8 cellular contexts compared by ENCODE assay signal in genomic region chr2:240832205-240832727, GRCh38. TPM values are rescaled to one million over a fixed set of nuclear protein-coding genes. Genes with fewer than 3 reads are reported as not detected.
DNase-seq lines count a peak whose midpoint lies in the region; ATAC-seq, FAIRE-seq and TF ChIP-seq lines count a peak whose summit lies in the region.

No MANE protein-coding gene starts in this region.

- TF ChIP-seq POLR2A in A549 (IDR thresholded peaks at IDR 0.05; ENCODE audit: low read length): no peak

- no peak for TF ChIP-seq CTCF in A549 (IDR thresholded peaks at IDR 0.05)
- TF ChIP-seq CTCF in left lung (IDR thresholded peaks at IDR 0.05): no peak

- peak; percentile 76 to 88 for ATAC-seq in A549
- peak; percentile 63 for ATAC-seq in GM18873 (IDR thresholded peaks at IDR 0.05; ENCODE audit: low FRiP score, unreplicated experiment)
- ATAC-seq in HG03280 (IDR thresholded peaks at IDR 0.05; ENCODE audit: unreplicated experiment): peak; percentile 85
- ATAC-seq in left lung: peak; percentile 90

- 0% methylated on average over 8 of the region's 54 CpGs for WGBS in A549 (ENCODE audit: missing lambda C conversion rate)

- H3K27ac ChIP-seq in A549 (no peak overlapping the region), left lung (no peak overlapping the region)

- TF ChIP-seq RAD21 in A549 (conservative IDR thresholded peaks at IDR 0.05 in 1 of 2, IDR thresholded peaks at IDR 0.05 in 1 of 2): no peak

- no peaks in the 10 kb centered on the region for H3K36me3 ChIP-seq in left lung

- peak overlapping the region; percentile 58 for H3K4me3 Mint-ChIP-seq in dendritic cell treated with granulocyte-macrophage colony-stimulating factor and Interleukin-4, amounts not matched to agents 40 ng/mL and 50 ng/mL, for 4 days

- peaks cover 14% of the 10 kb centered on the region; the same call in 1 of the 3 replicates for H3K4me1 ChIP-seq in A549
- peaks cover 5 to 13% of the 10 kb centered on the region in 2 donors for H3K4me1 ChIP-seq in left lung

- TF ChIP-seq EP300 in A549 (IDR thresholded peaks at IDR 0.05): no peak

- H3K36me3 Mint-ChIP-seq in dendritic cell treated with granulocyte-macrophage colony-stimulating factor and Interleukin-4, amounts not matched to agents 40 ng/mL and 50 ng/mL, for 4 days (ENCODE audit: low read depth): no peaks in the 10 kb centered on the region

- peak; percentile 81 to 92 for DNase-seq in A549 (ENCODE audit: low read depth in 1 of 2, low spot score in 1 of 2)
- peak; percentile 90 to 96 for DNase-seq in NCI-H524 (lab: John Stamatoyannopoulos, UW)
- peak; percentile 95 for DNase-seq in activated CD4-positive, alpha-beta T cell treated with anti-CD3 and anti-CD28 coated beads, Interleukin-2, amount 50 U/mL, for 4 hours
- DNase-seq in left lung: peak; percentile 90 to 94
- peak; percentile 94 for DNase-seq in stimulated activated CD4-positive, alpha-beta T cell treated with anti-CD3 and anti-CD28 coated beads, Interleukin-4, amount 100 ng/mL, for 1 hour

- POLR2A ChIA-PET in A549 (lab: Yijun Ruan, JAX): no interaction called here

- intact Hi-C loops in dendritic cell treated with granulocyte-macrophage colony-stimulating factor and Interleukin-4, amounts not matched to agents 40 ng/mL and 50 ng/mL, for 4 days (cut with micrococcal nuclease): no loop called here
- intact Hi-C loops in left lung (cut with DNase I): no loop called here

- 0 out of 3 replicates have a peak, but pooled peaks cover 2% of the 10 kb centered on the region for H3K9me3 ChIP-seq in A549
- no peaks in the 10 kb centered on the region for H3K9me3 ChIP-seq in left lung

- H3K27me3 ChIP-seq in left lung: peaks cover 32 to 67% of the 10 kb centered on the region in 2 donors

- peaks cover 63% of the 10 kb centered on the region for H3K27me3 Mint-ChIP-seq in dendritic cell treated with granulocyte-macrophage colony-stimulating factor and Interleukin-4, amounts not matched to agents 40 ng/mL and 50 ng/mL, for 4 days

- H3K4me1 Mint-ChIP-seq in dendritic cell treated with granulocyte-macrophage colony-stimulating factor and Interleukin-4, amounts not matched to agents 40 ng/mL and 50 ng/mL, for 4 days (ENCODE audit: low read depth): peaks cover 8% of the 10 kb centered on the region

- peak overlapping the region; percentile 95 for H3K4me2 ChIP-seq in A549

- no peak overlapping the region for H3K27ac Mint-ChIP-seq in dendritic cell treated with granulocyte-macrophage colony-stimulating factor and Interleukin-4, amounts not matched to agents 40 ng/mL and 50 ng/mL, for 4 days

- FAIRE-seq in A549 (lab: Jason Lieb, UNC): no peak

- CTCF ChIA-PET in A549 (lab: Yijun Ruan, JAX): interaction anchor here (1.0 to 1.5 kb wide), 2 partner anchors 8 to 14 kb away, joined by 3 to 5 read pairs; no protein-coding TSS in a partner anchor

- H3K4me3 ChIP-seq in A549 (peak overlapping the region; percentile 34; the same call in 2 of the 3 replicates), left lung (peak overlapping the region in 1 of 2 donors; percentile 16)

- H3K9me3 Mint-ChIP-seq in dendritic cell treated with granulocyte-macrophage colony-stimulating factor and Interleukin-4, amounts not matched to agents 40 ng/mL and 50 ng/mL, for 4 days: no peaks in the 10 kb centered on the region

TF ChIP-seq in A549, 52 proteins besides CTCF, POLR2A, EP300 and RAD21:
- no peak for TF ChIP-seq POLR2AphosphoS2 (conservative IDR thresholded peaks at IDR 0.05; ENCODE audit: low read length)
- no peak for TF ChIP-seq CBX8 (IDR thresholded peaks at IDR 0.05)
- no peak for TF ChIP-seq CEBPB (IDR thresholded peaks at IDR 0.05)
- peak; percentile 44; the same call in 1 of the 2 replicates for TF ChIP-seq KDM1A (IDR thresholded peaks at IDR 0.05; ENCODE audit: low read depth)
- 0 out of 2 replicates have a peak, but pooled peaks have one; percentile 64 for TF ChIP-seq RFX5 (IDR thresholded peaks at IDR 0.05)

RNA-seq across cellular contexts. Expression of gene KIF1A, which starts 12.2 kb away (rescaled TPM):
- 0.28 and 0.50 TPM in 2 replicates for polyA plus RNA-seq in A549 (2011; rRNA removed)
- 0.33 and 0.45 TPM in 2 replicates for polyA plus RNA-seq in A549 (2012; cell fraction: cytosol; rRNA removed)
- polyA plus RNA-seq in A549 (2012; cell fraction: nucleus; rRNA removed): 1.4 and 1.5 TPM in 2 replicates
- polyA plus RNA-seq in A549 (2017; fragmentation: RNase III; extraction: RNeasy Plus Mini Kit Qiagen cat#74134 plus additional on column Dnase treatment): 0.26 to 0.35 TPM (median 0.28 TPM) in 3 replicates
- polyA minus RNA-seq in A549 (2011; rRNA and poly(A)+ RNA removed): 1.2 and 1.9 TPM in 2 replicates
- under 1 TPM; 0.42 to 0.87 TPM for total RNA-seq in left lung

RNA-seq across cellular contexts. Expression of gene AGXT, which starts 36.4 kb away (rescaled TPM):
- polyA plus RNA-seq in A549 (2011; rRNA removed) (not detected in 2 replicates), A549 (2017; fragmentation: RNase III; extraction: RNeasy Plus Mini Kit Qiagen cat#74134 plus additional on column Dnase treatment) (not detected in 3 replicates)
- not detected in 2 replicates for polyA plus RNA-seq in A549 (2012; cell fraction: cytosol; rRNA removed)
- polyA plus RNA-seq in A549 (2012; cell fraction: nucleus; rRNA removed): not detected in 2 replicates
- not detected in 2 replicates for polyA minus RNA-seq in A549 (2011; rRNA and poly(A)+ RNA removed)
- not detected for total RNA-seq in left lung
